8 cellular contexts compared by ENCODE assay signal in genomic region chr3:168620854-168621253, GRCh38.
DNase-seq lines count a peak whose midpoint lies in the region; ATAC-seq, FAIRE-seq and TF ChIP-seq lines count a peak whose summit lies in the region.

No MANE protein-coding gene starts in this region.

- no peaks in the 10 kb centered on the region for H4K20me1 ChIP-seq in endothelial cell of umbilical vein (replicated peaks; ENCODE audit: control insufficient read depth, extremely low read depth, insufficient read depth, low read length)

- no peaks in the 10 kb centered on the region for H3K9me1 ChIP-seq in endothelial cell of umbilical vein (replicated peaks; ENCODE audit: control insufficient read depth, extremely low read depth, insufficient read depth, low read length)

- H3K4me1 ChIP-seq in endothelial cell of umbilical vein (ENCODE audit: control insufficient read depth, extremely low read depth, insufficient read depth, low read length), result no peaks in the 10 kb centered on the region
- H3K4me1 ChIP-seq in pancreas, result no peaks in the 10 kb centered on the region

- intact Hi-C loops in endothelial cell of umbilical vein (cut with micrococcal nuclease), result loop anchor here (1.0 kb wide), 1 partner anchor 410 kb away; no protein-coding TSS in a partner anchor
- intact Hi-C loops in pancreas (cut with DNase I), result loop anchor here in 1 of 3 donors (10.0 kb wide), 1 partner anchor 406 kb away; no protein-coding TSS in a partner anchor

- peak; percentile 13 for DNase-seq in GM12864 (ENCODE audit: low read depth)
- DNase-seq in NCI-H446 treated with DMSO at 0.1 percent for 48 hours (lab: John Stamatoyannopoulos, UW), result peak; percentile 27
- peak; percentile 13 for DNase-seq in endothelial cell of umbilical vein (ENCODE audit: low read depth, low spot score)
- peak in 3 of 6 donors; percentile 14 to 26 (median 23) for DNase-seq in pancreas
- no peak for DNase-seq in activated CD4-positive, alpha-beta T cell treated with anti-CD3 and anti-CD28 coated beads, Interleukin-2, amount 50 U/mL, for 1 hour
- no peak for DNase-seq in hepatic stellate cell (ENCODE audit: low spot score)
- no peak for DNase-seq in activated CD8-positive, alpha-beta memory T cell treated with anti-CD3 and anti-CD28 coated beads, Interleukin-2, amount 50 U/mL, for 4 hours

- CTCF ChIA-PET in endothelial cell of umbilical vein (lab: Charles Lee), result interaction anchor here (0.6 to 3.1 kb wide), 12 partner anchors 8 to 409 kb away, joined by 3 to 31 read pairs (median 4); no protein-coding TSS in a partner anchor

- H3K9me3 ChIP-seq in endothelial cell of umbilical vein (replicated peaks; ENCODE audit: control insufficient read depth, insufficient read depth, low read length) (no peaks in the 10 kb centered on the region), pancreas (no peaks in the 10 kb centered on the region)

- dilution Hi-C loops in endothelial cell of umbilical vein (cut with MboI; ENCODE audit: extremely low pct_ligation_motif_present, low sequenced_read_pairs), result no loop called here

- H2AFZ ChIP-seq in endothelial cell of umbilical vein (ENCODE audit: low read depth, low read length), result no peak overlapping the region

- H3K27me3 ChIP-seq in endothelial cell of umbilical vein (ENCODE audit: control insufficient read depth in 2 of 2, insufficient read depth in 2 of 2, low read length in 2 of 2), result peaks cover 2 to 16% of the 10 kb centered on the region in 2 experiments
- no peaks in the 10 kb centered on the region for H3K27me3 ChIP-seq in pancreas

- peak; percentile 72 for TF ChIP-seq CTCF in GM12864 (IDR thresholded peaks at IDR 0.05; ENCODE audit: low read depth, low read length, missing control alignments)
- TF ChIP-seq CTCF in endothelial cell of umbilical vein (IDR thresholded peaks at IDR 0.05; ENCODE audit: extremely low read depth in 1 of 2, insufficient read depth in 1 of 2, low read depth in 1 of 2, low read length in 2 of 2), result peak; percentile 36 to 43
- TF ChIP-seq CTCF in pancreas (IDR thresholded peaks at IDR 0.05), result peak in 3 of 4 donors; percentile 23 to 51 (median 37)

- H3K36me3 ChIP-seq in endothelial cell of umbilical vein (ENCODE audit: control insufficient read depth in 2 of 2, extremely low read depth in 1 of 2, insufficient read depth in 2 of 2, low read length in 2 of 2) (no peaks in the 10 kb centered on the region), pancreas (no peaks in the 10 kb centered on the region)

- H3K4me3 ChIP-seq in GM12864 (ENCODE audit: low read depth, low read length) (no peak overlapping the region), endothelial cell of umbilical vein (replicated peaks in 1 of 3; ENCODE audit: insufficient read depth in 1 of 3, low read depth in 1 of 3, low read length in 3 of 3) (no peak overlapping the region), pancreas (no peak overlapping the region)

- no TSS peak for BruUV-seq in endothelial cell of umbilical vein (replicated peaks; lab: Mats Ljungman, UMichigan)

- H3K27ac ChIP-seq in endothelial cell of umbilical vein (ENCODE audit: insufficient read depth, low read depth, low read length) (no peak overlapping the region), pancreas (no peak overlapping the region)

- peak; percentile 57 for FAIRE-seq in endothelial cell of umbilical vein (lab: Jason Lieb, UNC)
- no peak for FAIRE-seq in pancreas (lab: Jason Lieb, UNC)

- TF ChIP-seq POLR2A in endothelial cell of umbilical vein (IDR thresholded peaks at IDR 0.05; ENCODE audit: low read depth, low read length), result no peak

- WGBS in pancreas, 2 donors, result 27 to 41% methylated on average over 5 of the region's 5 CpGs

- no peak overlapping the region for H3K9ac ChIP-seq in endothelial cell of umbilical vein (replicated peaks; ENCODE audit: extremely low read depth, insufficient read depth, low read length)

- POLR2A ChIA-PET in endothelial cell of umbilical vein (lab: Charles Lee), result no interaction called here

- no peaks in the 10 kb centered on the region for H3K79me2 ChIP-seq in endothelial cell of umbilical vein (ENCODE audit: control insufficient read depth, insufficient read depth, low read length)

- no peak overlapping the region for H3K4me2 ChIP-seq in endothelial cell of umbilical vein (ENCODE audit: insufficient read depth, low read length)

- ATAC-seq in HG02840 (IDR thresholded peaks at IDR 0.05; ENCODE audit: low FRiP score, unreplicated experiment) (peak; percentile 55), pancreas (peak; percentile 48 to 91 (median 88))

TF ChIP-seq in endothelial cell of umbilical vein, 7 proteins besides CTCF, POLR2A, EP300 and RAD21:
- TF ChIP-seq JUN (IDR thresholded peaks at IDR 0.05; ENCODE audit: borderline replicate concordance, insufficient read depth, insufficient read length, low read depth) (no peak), MAX (IDR thresholded peaks at IDR 0.05; ENCODE audit: insufficient read depth, insufficient read length) (no peak), MYC (IDR thresholded peaks at IDR 0.05; ENCODE audit: low read depth, low read length) (no peak), POLR2AphosphoS5 (IDR thresholded peaks at IDR 0.05; ENCODE audit: insufficient read depth, low read depth, low read length) (no peak), EZH2 (IDR thresholded peaks at IDR 0.05; ENCODE audit: borderline replicate concordance, low read depth, low read length, severe bottlenecking) (no peak), GATA2 (IDR thresholded peaks at IDR 0.05; ENCODE audit: insufficient read depth, insufficient read length, low read depth, low read length) (no peak), FOS (IDR thresholded peaks at IDR 0.05; ENCODE audit: borderline replicate concordance, insufficient read depth, low read length) (no peak)

Comparison
In these comparisons a context has a peak if more than half of its experiments do, and no peak if none do; other contexts are left out.
1. DNase-seq: peak in GM12864 (single experiment), NCI-H446 treated with DMSO at 0.1 percent for 48 hours (single experiment) and endothelial cell of umbilical vein (single experiment); none in activated CD4-positive, alpha-beta T cell treated with anti-CD3 and anti-CD28 coated beads, Interleukin-2, amount 50 U/mL, for 1 hour (single experiment), hepatic stellate cell (single experiment) and activated CD8-positive, alpha-beta memory T cell treated with anti-CD3 and anti-CD28 coated beads, Interleukin-2, amount 50 U/mL, for 4 hours (single experiment).
2. Peak in every context shown above with its lines, with median percentiles within 50 percentile points of each other: CTCF ChIP-seq.